Comparison of ENCODE assay signal across 8 cellular contexts in genomic region chrX:131728295-131729145, GRCh38.
A peak's percentile ranks its signal among the peaks of the same experiment; 100 is the strongest.
DNase-seq lines count a peak whose midpoint lies in the region; ATAC-seq lines count a peak whose summit lies in the region.

No MANE protein-coding gene starts in this region.

- peak; percentile 78 for ATAC-seq in GM19324 (IDR thresholded peaks at IDR 0.05; ENCODE audit: low FRiP score, unreplicated experiment)
- ATAC-seq in stimulated activated naive B cell treated with anti-CD40 and anti-IgM and Interleukin-4, amounts not matched to agents 10 μg/mL and 1 μg/mL and 100 μg/mL, for 72 hours (replicated peaks): peak in 1 of 2 donors; percentile 61
- no peak for ATAC-seq in HG03280 (IDR thresholded peaks at IDR 0.05; ENCODE audit: unreplicated experiment)

- H3K27ac ChIP-seq in cingulate gyrus (ENCODE audit: low read depth, low read length): peak overlapping the region; percentile 97

- H3K27ac Mint-ChIP-seq in stimulated activated naive B cell treated with anti-CD40 and anti-IgM and Interleukin-4, amounts not matched to agents 10 μg/mL and 1 μg/mL and 100 μg/mL, for 72 hours: peak overlapping the region; percentile 100

- peaks cover 3 to 17% of the 10 kb centered on the region in 2 donors for H3K36me3 Mint-ChIP-seq in stimulated activated naive B cell treated with anti-CD40 and anti-IgM and Interleukin-4, amounts not matched to agents 10 μg/mL and 1 μg/mL and 100 μg/mL, for 72 hours

- DNase-seq in NCI-H1092 (lab: John Stamatoyannopoulos, UW) (peak; percentile 39), GM19240 (ENCODE audit: insufficient read length, low spot score) (no peak), NCI-H2107 treated with DMSO at 0.1 percent for 48 hours (lab: John Stamatoyannopoulos, UW; ENCODE audit: unreplicated experiment) (no peak), medulla oblongata (ENCODE audit: extremely low spot score) (no peak)
- DNase-seq in stimulated activated naive B cell treated with anti-CD40 and anti-IgM and Interleukin-4, amounts not matched to agents 10 μg/mL and 1 μg/mL and 100 μg/mL, for 72 hours: peak; percentile 76

- H3K4me1 Mint-ChIP-seq in stimulated activated naive B cell treated with anti-CD40 and anti-IgM and Interleukin-4, amounts not matched to agents 10 μg/mL and 1 μg/mL and 100 μg/mL, for 72 hours: peaks cover 0 to 7% of the 10 kb centered on the region in 2 donors

- peaks cover 0 to 6% of the 10 kb centered on the region in 2 donors for H3K9me3 Mint-ChIP-seq in stimulated activated naive B cell treated with anti-CD40 and anti-IgM and Interleukin-4, amounts not matched to agents 10 μg/mL and 1 μg/mL and 100 μg/mL, for 72 hours

- H3K27me3 Mint-ChIP-seq in stimulated activated naive B cell treated with anti-CD40 and anti-IgM and Interleukin-4, amounts not matched to agents 10 μg/mL and 1 μg/mL and 100 μg/mL, for 72 hours: no peaks in the 10 kb centered on the region

- peak overlapping the region in 1 of 2 donors; percentile 97 for H3K4me3 Mint-ChIP-seq in stimulated activated naive B cell treated with anti-CD40 and anti-IgM and Interleukin-4, amounts not matched to agents 10 μg/mL and 1 μg/mL and 100 μg/mL, for 72 hours

Comparison
In these comparisons a context has a peak if more than half of its experiments do, and no peak if none do; other contexts are left out.
1. DNase-seq: peak in NCI-H1092 (single experiment) and stimulated activated naive B cell treated with anti-CD40 and anti-IgM and Interleukin-4, amounts not matched to agents 10 μg/mL and 1 μg/mL and 100 μg/mL, for 72 hours (single experiment); none in GM19240 (single experiment), NCI-H2107 treated with DMSO at 0.1 percent for 48 hours (single experiment) and medulla oblongata (single experiment).